In genomic region chr20:34111057-34111711, GRCh38 we compare ENCODE assay signal across 7 cellular contexts. TPM values are rescaled to one million over a fixed set of nuclear protein-coding genes. Genes with fewer than 3 reads are reported as not detected.
DNase-seq lines count a peak whose midpoint lies in the region; ATAC-seq lines count a peak whose summit lies in the region.

No MANE protein-coding gene starts in this region.

- no peak for ATAC-seq in GM21737 (IDR thresholded peaks at IDR 0.05; ENCODE audit: unreplicated experiment)

- H3K27me3 ChIP-seq in MG63 (no peaks in the 10 kb centered on the region), adipocyte (replicated peaks; ENCODE audit: control insufficient read depth, insufficient read depth, low read length) (no peaks in the 10 kb centered on the region), iPS-15b (ENCODE audit: control insufficient read depth, insufficient read depth, low read length) (no peaks in the 10 kb centered on the region)

- H3K9me3 ChIP-seq in MG63 (no peaks in the 10 kb centered on the region), adipocyte (ENCODE audit: control insufficient read depth, low read length) (no peaks in the 10 kb centered on the region), iPS-15b (ENCODE audit: control insufficient read depth, insufficient read depth, low read length) (no peaks in the 10 kb centered on the region)

- DNase-seq in GM04504 (ENCODE audit: low read depth): peak; percentile 34
- DNase-seq in MG63: no peak
- peak; percentile 76 for DNase-seq in adipocyte (ENCODE audit: low read depth)
- DNase-seq in stimulated activated CD8-positive, alpha-beta memory T cell treated with anti-CD3 and anti-CD28 coated beads, Interleukin-12 subunit alpha, Interleukin-12 subunit beta, amount 100 ng/mL, for 1 hour (ENCODE audit: low read depth): peak; percentile 2
- DNase-seq in SK-N-DZ (ENCODE audit: low spot score): no peak

- peaks cover 42% of the 10 kb centered on the region for H3K4me1 ChIP-seq in adipocyte (ENCODE audit: control insufficient read depth, insufficient read depth, low read length)
- H3K4me1 ChIP-seq in iPS-15b (ENCODE audit: control insufficient read depth, insufficient read depth, low read length): peaks cover 4% of the 10 kb centered on the region

- peaks cover 51% of the 10 kb centered on the region for H3K36me3 ChIP-seq in MG63
- peaks cover 24% of the 10 kb centered on the region for H3K36me3 ChIP-seq in adipocyte (ENCODE audit: control insufficient read depth, insufficient read depth, low read length, severe bottlenecking)
- H3K36me3 ChIP-seq in iPS-15b (ENCODE audit: control insufficient read depth, insufficient read depth, low read length): peaks cover 4% of the 10 kb centered on the region

- H3K4me3 ChIP-seq in MG63: peak overlapping the region; percentile 94
- peak overlapping the region; percentile 99 for H3K4me3 ChIP-seq in adipocyte (ENCODE audit: low read length)
- H3K4me3 ChIP-seq in iPS-15b (ENCODE audit: low read depth, low read length): peak overlapping the region; percentile 92

- H3K9ac ChIP-seq in adipocyte (ENCODE audit: low read length) (peak overlapping the region; percentile 98), iPS-15b (ENCODE audit: low read depth, low read length) (peak overlapping the region; percentile 99)

RNA-seq across cellular contexts. Expression of gene EIF2S2, which starts 0.9 kb away (rescaled TPM):
- total RNA-seq in MG63 (2014; rRNA removed; shearing (Covaris generic); ENCODE audit: low replicate concordance): 198 and 276 TPM in 2 replicates
- 142 and 152 TPM in 2 replicates for polyA plus RNA-seq in SK-N-DZ (2014; cell fraction: cytosol; rRNA removed)
- polyA plus RNA-seq in SK-N-DZ (2014; cell fraction: nucleus; rRNA removed): 80.7 and 85.4 TPM in 2 replicates

Comparison
In these comparisons a context has a peak if more than half of its experiments do, and no peak if none do; other contexts are left out.
1. DNase-seq: peak in GM04504 (single experiment), adipocyte (single experiment) and stimulated activated CD8-positive, alpha-beta memory T cell treated with anti-CD3 and anti-CD28 coated beads, Interleukin-12 subunit alpha, Interleukin-12 subunit beta, amount 100 ng/mL, for 1 hour (single experiment); none in MG63 (single experiment) and SK-N-DZ (single experiment).
2. Peak in every context shown above with its lines, with median percentiles within 50 percentile points of each other: H3K4me3 ChIP-seq.